Comparison of ENCODE assay signal across 10 cellular contexts in genomic region chr1:115837762-115838421, GRCh38. TPM values are rescaled to one million over a fixed set of nuclear protein-coding genes. Genes with fewer than 3 reads are reported as not detected.
DNase-seq lines count a peak whose midpoint lies in the region; ATAC-seq, FAIRE-seq and TF ChIP-seq lines count a peak whose summit lies in the region.
"Had no signal": no experiment of that assay in that cellular context is flagged by ENCODE, and none has a peak within 500 bp of the region (broad histone marks: within the 10 kb centered on the region; RNA-seq: fewer than 3 reads in every experiment).

No MANE protein-coding gene starts in this region.

- H3K4me3 ChIP-seq in kidney (ENCODE audit: low read length in 2 of 2) (no peak overlapping the region), subcutaneous abdominal adipose tissue (ENCODE audit: low read depth in 1 of 5, low read length in 5 of 5) (peak overlapping the region in 3 of 5 donors; percentile 21 to 55 (median 48))

- H3K27me3 Mint-ChIP-seq in activated CD4-positive, alpha-beta T cell treated with anti-CD3 and anti-CD28 coated beads for 36 hours = peaks cover 54% of the 10 kb centered on the region

- H3K27ac ChIP-seq in angular gyrus (ENCODE audit: low read depth, low read length) (peak overlapping the region; percentile 86), kidney (ENCODE audit: low read depth in 2 of 2, low read length in 2 of 2) (no peak overlapping the region), subcutaneous abdominal adipose tissue (ENCODE audit: low read depth, low read length) (no peak overlapping the region)

- POLR2A ChIA-PET in activated CD4-positive, alpha-beta T cell treated with anti-CD3 and anti-CD28 coated beads for 36 hours (lab: Charles Lee) = no interaction called here

- no peak for ATAC-seq in activated CD4-positive, alpha-beta T cell treated with anti-CD3 and anti-CD28 coated beads for 36 hours
- ATAC-seq in HG02798 (IDR thresholded peaks at IDR 0.05; ENCODE audit: poor library complexity, unreplicated experiment) = no peak
- ATAC-seq in GM21717 (IDR thresholded peaks at IDR 0.05; ENCODE audit: unreplicated experiment) = no peak

- no peak overlapping the region for H3K4me3 Mint-ChIP-seq in activated CD4-positive, alpha-beta T cell treated with anti-CD3 and anti-CD28 coated beads for 36 hours
- H3K4me3 Mint-ChIP-seq: stimulated activated naive CD8-positive, alpha-beta T cell treated with anti-CD3 and anti-CD28 coated beads, Interleukin-15, Interleukin-2, amounts not matched to agents 100 ng/mL and 50 ng/mL, for 24 hours had no signal

- no peak for TF ChIP-seq CTCF in kidney (IDR thresholded peaks at IDR 0.05; ENCODE audit: borderline replicate concordance, extremely low read depth, insufficient read depth)

- intact Hi-C loops in activated CD4-positive, alpha-beta T cell treated with anti-CD3 and anti-CD28 coated beads for 36 hours (cut with DNase I, micrococcal nuclease) = no loop called here
- intact Hi-C loops in kidney (cut with DNase I) = no loop called here

- CTCF ChIA-PET in activated CD4-positive, alpha-beta T cell treated with anti-CD3 and anti-CD28 coated beads for 36 hours (lab: Charles Lee) = no interaction called here

- peaks cover 5% of the 10 kb centered on the region for H3K4me1 Mint-ChIP-seq in activated CD4-positive, alpha-beta T cell treated with anti-CD3 and anti-CD28 coated beads for 36 hours

- H3K36me3 Mint-ChIP-seq in activated CD4-positive, alpha-beta T cell treated with anti-CD3 and anti-CD28 coated beads for 36 hours (ENCODE audit: low read depth) = no peaks in the 10 kb centered on the region

- DNase-seq in activated CD4-positive, alpha-beta T cell treated with anti-CD3 and anti-CD28 coated beads for 36 hours = peak; percentile 10
- DNase-seq in activated CD4-positive, alpha-beta T cell treated with anti-CD3 and anti-CD28 coated beads, Interleukin-2, amount 50 U/mL, for 4 hours = no peak
- DNase-seq in kidney (peak; percentile 73), H4 (ENCODE audit: low spot score) (no peak)

- H3K4me1 ChIP-seq in kidney (ENCODE audit: control insufficient read depth in 1 of 2, insufficient read depth in 1 of 2, low read depth in 1 of 2, low read length in 2 of 2) (peaks cover 0 to 13% of the 10 kb centered on the region in 2 donors), subcutaneous abdominal adipose tissue (ENCODE audit: control insufficient read depth in 5 of 5, insufficient read depth in 5 of 5, low read length in 5 of 5) (peaks cover 0 to 23% (median 21%) of the 10 kb centered on the region in 5 donors)

- no peak for FAIRE-seq in kidney (lab: Jason Lieb, UNC)
- FAIRE-seq: endometrium had no signal

- no peak overlapping the region for H3K27ac Mint-ChIP-seq in activated CD4-positive, alpha-beta T cell treated with anti-CD3 and anti-CD28 coated beads for 36 hours
- H3K27ac Mint-ChIP-seq: stimulated activated naive CD8-positive, alpha-beta T cell treated with anti-CD3 and anti-CD28 coated beads, Interleukin-15, Interleukin-2, amounts not matched to agents 100 ng/mL and 50 ng/mL, for 24 hours had no signal

- H3K9me3 ChIP-seq in kidney (ENCODE audit: control insufficient read depth in 1 of 2, low read length in 2 of 2) (no peaks in the 10 kb centered on the region), subcutaneous abdominal adipose tissue (ENCODE audit: control insufficient read depth in 5 of 5, low read length in 5 of 5) (no peaks in the 10 kb centered on the region)

- H3K9ac ChIP-seq in kidney (ENCODE audit: low read length in 2 of 2) (no peak overlapping the region), subcutaneous abdominal adipose tissue (ENCODE audit: low read length in 5 of 5) (no peak overlapping the region)

- H3K9me3 Mint-ChIP-seq in activated CD4-positive, alpha-beta T cell treated with anti-CD3 and anti-CD28 coated beads for 36 hours (ENCODE audit: low read depth) = no peaks in the 10 kb centered on the region
- H3K9me3 Mint-ChIP-seq: stimulated activated naive CD8-positive, alpha-beta T cell treated with anti-CD3 and anti-CD28 coated beads, Interleukin-15, Interleukin-2, amounts not matched to agents 100 ng/mL and 50 ng/mL, for 24 hours had no signal

- H3K27me3 ChIP-seq in subcutaneous abdominal adipose tissue (ENCODE audit: control insufficient read depth in 5 of 5, insufficient read depth in 4 of 5, low read length in 5 of 5) = peaks cover 33 to 64% (median 53%) of the 10 kb centered on the region in 5 donors

- H3K36me3 ChIP-seq in kidney (ENCODE audit: control insufficient read depth in 1 of 2, insufficient read depth in 2 of 2, low read length in 2 of 2) = no peaks in the 10 kb centered on the region
- no peaks in the 10 kb centered on the region for H3K36me3 ChIP-seq in subcutaneous abdominal adipose tissue (ENCODE audit: control insufficient read depth in 5 of 5, insufficient read depth in 5 of 5, low read length in 5 of 5)

RNA-seq across cellular contexts. Expression of gene NHLH2, which starts 3.0 kb away (rescaled TPM):
- not detected for total RNA-seq in activated CD4-positive, alpha-beta T cell treated with anti-CD3 and anti-CD28 coated beads for 36 hours
- total RNA-seq in kidney = not detected
- polyA plus RNA-seq in kidney (ENCODE audit: insufficient read depth, low read depth, low replicate concordance) = not detected
- not detected in 2 replicates for total RNA-seq in H4 (2014; rRNA removed; shearing (Covaris generic))

Comparison
In these comparisons a context has a peak if more than half of its experiments do, and no peak if none do; other contexts are left out.
1. DNase-seq: peak in activated CD4-positive, alpha-beta T cell treated with anti-CD3 and anti-CD28 coated beads for 36 hours (single experiment) and kidney (single experiment); none in activated CD4-positive, alpha-beta T cell treated with anti-CD3 and anti-CD28 coated beads, Interleukin-2, amount 50 U/mL, for 4 hours (0 of 2) and H4 (single experiment).
2. H3K4me3 ChIP-seq: peak in subcutaneous abdominal adipose tissue (3 of 5); none in kidney (0 of 2).